17 cellular contexts compared by ENCODE assay signal in genomic region chr20:59628171-59628570, GRCh38. TPM values are rescaled to one million over a fixed set of nuclear protein-coding genes. Genes with fewer than 3 reads are reported as not detected.
"Had no signal": no experiment of that assay in that cellular context is flagged by ENCODE, and none has a peak within 500 bp of the region (broad histone marks: within the 10 kb centered on the region; RNA-seq: fewer than 3 reads in every experiment).

No MANE protein-coding gene starts in this region.

- ATAC-seq: stimulated activated naive CD8-positive, alpha-beta T cell treated with anti-CD3 and anti-CD28 coated beads, Interleukin-15, amount 100 ng/mL, for 72 hours had no signal

- H3K36me3 ChIP-seq: prostate gland, tibial artery, uterus had no signal

- DNase-seq: activated CD4-positive, alpha-beta T cell treated with anti-CD3 and anti-CD28 coated beads, Interleukin-2, amount 50 U/mL, for 1 hour; activated CD4-positive, CD25-positive, alpha-beta regulatory T cell; aorta; cortex of kidney; glutamatergic neuron; SIG-M5; stimulated activated CD4-positive, alpha-beta T cell treated with anti-CD3 and anti-CD28 coated beads, Interleukin-4, amount 100 ng/mL, for 1 hour; stimulated activated CD8-positive, alpha-beta memory T cell treated with anti-CD3 and anti-CD28 coated beads, Interleukin-4, amount 100 ng/mL, for 48 hours; stimulated activated naive CD8-positive, alpha-beta T cell treated with anti-CD3 and anti-CD28 coated beads, Interleukin-15, amount 100 ng/mL, for 72 hours; tibial artery; uterus had no signal

- H3K4me3 ChIP-seq: prostate gland, tibial artery, uterus had no signal

- H3K9me3 Mint-ChIP-seq: activated T-helper 2 cell treated with anti-CD3 and anti-CD28 coated beads, Interferon-gamma antibody, Interleukin-2, Interleukin-4, amounts not matched to agents 10 μg/mL and 5 μg/mL and 100 μg/mL, durations not matched to agents 14 hours and 24 hours and 36 hours; stimulated activated naive CD8-positive, alpha-beta T cell treated with anti-CD3 and anti-CD28 coated beads, Interleukin-15, amount 100 ng/mL, for 72 hours had no signal

- FAIRE-seq: keratinocyte had no signal

- H3K27me3 ChIP-seq: uterus had no signal

- H3K4me3 Mint-ChIP-seq: activated naive CD8-positive, alpha-beta T cell; stimulated activated naive CD8-positive, alpha-beta T cell treated with anti-CD3 and anti-CD28 coated beads, Interleukin-15, amount 100 ng/mL, for 72 hours had no signal

- H3K9me3 ChIP-seq: prostate gland, tibial artery, uterus had no signal

- H3K27me3 Mint-ChIP-seq: activated naive CD8-positive, alpha-beta T cell had no signal

- H3K4me1 Mint-ChIP-seq: stimulated activated naive CD8-positive, alpha-beta T cell treated with anti-CD3 and anti-CD28 coated beads, Interleukin-15, amount 100 ng/mL, for 72 hours had no signal

- H3K36me3 Mint-ChIP-seq: activated naive CD8-positive, alpha-beta T cell had no signal

- H3K4me1 ChIP-seq: prostate gland, tibial artery, uterus had no signal

- H3K27ac ChIP-seq: prostate gland, tibial artery, uterus had no signal

- H3K27ac Mint-ChIP-seq: activated naive CD8-positive, alpha-beta T cell; activated T-helper 2 cell treated with anti-CD3 and anti-CD28 coated beads, Interferon-gamma antibody, Interleukin-2, Interleukin-4, amounts not matched to agents 10 μg/mL and 5 μg/mL and 100 μg/mL, durations not matched to agents 14 hours and 24 hours and 36 hours; stimulated activated naive CD8-positive, alpha-beta T cell treated with anti-CD3 and anti-CD28 coated beads, Interleukin-15, amount 100 ng/mL, for 72 hours had no signal

RNA-seq across cellular contexts. Expression of gene PHACTR3, which starts 23.8 kb away (rescaled TPM):
- total RNA-seq: activated CD8-positive, alpha-beta memory T cell treated with anti-CD3 and anti-CD28 coated beads for 36 hours; activated T-helper 2 cell treated with anti-CD3 and anti-CD28 coated beads, Interferon-gamma antibody, Interleukin-2, Interleukin-4, amounts not matched to agents 10 μg/mL and 5 μg/mL and 100 μg/mL, durations not matched to agents 14 hours and 24 hours and 36 hours; T-helper 2 cell treated with Interferon-gamma antibody and Interleukin-4, amounts not matched to agents 100 ng/mL and 5 ng/mL, for 36 hours had no signal
- polyA plus RNA-seq: aorta had no signal
